8 cellular contexts compared by ENCODE assay signal in genomic region chr6:143940011-143940597, GRCh38.
DNase-seq lines count a peak whose midpoint lies in the region; ATAC-seq, FAIRE-seq and TF ChIP-seq lines count a peak whose summit lies in the region.

No MANE protein-coding gene starts in this region.

- DNase-seq in AG04449 (ENCODE audit: low read depth, low spot score) (no peak), GM12892 (ENCODE audit: insufficient read length) (peak; percentile 51), NAMALWA (ENCODE audit: low spot score) (peak; percentile 84), pons (ENCODE audit: low spot score) (no peak)

- no peak overlapping the region for H3K27ac ChIP-seq in VCaP

- peak; percentile 95 for ATAC-seq in HG02678 (IDR thresholded peaks at IDR 0.05; ENCODE audit: unreplicated experiment)

- H3K4me3 ChIP-seq in AG04449 (ENCODE audit: low read depth, low read length): no peak overlapping the region

- peaks cover 4% of the 10 kb centered on the region for H3K27me3 Mint-ChIP-seq in nephron (ENCODE audit: low read depth)

- POLR2A ChIA-PET in AG04449 (lab: Yijun Ruan, JAX): interaction anchor here (0.5 kb wide), 1 partner anchor 483 kb away, joined by 3 read pairs; no protein-coding TSS in a partner anchor

- peak overlapping the region in 1 of 3 experiments; percentile 5 for H3K27ac Mint-ChIP-seq in nephron

- no peaks in the 10 kb centered on the region for H3K36me3 Mint-ChIP-seq in nephron (ENCODE audit: low read depth)

- CTCF ChIA-PET in AG04449 (lab: Yijun Ruan, JAX): interaction anchor here (0.6 to 8.2 kb wide), 20 partner anchors 9 to 365 kb away, joined by 3 to 102 read pairs (median 4); partner anchors contain the start of gene PLAGL1

- no peaks in the 10 kb centered on the region for H3K9me3 Mint-ChIP-seq in nephron

- H3K4me3 Mint-ChIP-seq in nephron: no peak overlapping the region

- H3K4me1 Mint-ChIP-seq in nephron: peaks cover 20% of the 10 kb centered on the region

- FAIRE-seq in GM12892 (lab: Jason Lieb, UNC): peak; percentile 65
- FAIRE-seq in colon (lab: Jason Lieb, UNC): peak; percentile 90

- no peak for TF ChIP-seq POLR2A in GM12892 (IDR thresholded peaks at IDR 0.05; ENCODE audit: low read depth, low read length)

- peak; percentile 48 for TF ChIP-seq CTCF in AG04449 (IDR thresholded peaks at IDR 0.05; ENCODE audit: insufficient read depth, low read length, missing control alignments)
- peak; percentile 90 for TF ChIP-seq CTCF in VCaP (conservative IDR thresholded peaks at IDR 0.05)
- peak; percentile 70 to 75 (median 71) for TF ChIP-seq CTCF in nephron (IDR thresholded peaks at IDR 0.05; ENCODE audit: unreplicated experiment in 3 of 3)

Comparison
In these comparisons a context has a peak if more than half of its experiments do, and no peak if none do; other contexts are left out.
1. DNase-seq: peak in GM12892 (single experiment) and NAMALWA (single experiment); none in AG04449 (single experiment) and pons (single experiment).
2. Peak in every context shown above with its lines, with median percentiles within 50 percentile points of each other: CTCF ChIP-seq.